ENCODE assay signal across 17 cellular contexts in genomic region chr11:36402568-36403181, GRCh38.
"Had no signal": no experiment of that assay in that cellular context is flagged by ENCODE, and none has a peak within 500 bp of the region (broad histone marks: within the 10 kb centered on the region; RNA-seq: fewer than 3 reads in every experiment).

No MANE protein-coding gene starts in this region.

- H3K27ac ChIP-seq: adrenal gland, coronary artery, epithelial cell of prostate, left lung, neural progenitor cell, ovary, SK-N-MC, tibial nerve, WERI-Rb-1 had no signal

- H3K27me3 ChIP-seq: adrenal gland, left lung, neural progenitor cell, ovary, tibial nerve had no signal

- H3K36me3 ChIP-seq: adrenal gland, neural progenitor cell, ovary, WERI-Rb-1 had no signal

- H3K27ac Mint-ChIP-seq: activated CD4-positive, alpha-beta memory T cell treated with anti-CD3 and anti-CD28 coated beads, Interleukin-2, amount 10 ng/mL, durations not matched to agents 7 days and 5 days; activated naive CD4-positive, alpha-beta T cell treated with anti-CD3 and anti-CD28 coated beads, Interleukin-2, amount 50 U/mL, for 24 hours; neural progenitor cell had no signal

- H3K4me1 ChIP-seq: adrenal gland, neural progenitor cell had no signal

- H3K27me3 Mint-ChIP-seq: activated CD4-positive, alpha-beta memory T cell treated with anti-CD3 and anti-CD28 coated beads, Interleukin-2, amount 10 ng/mL, durations not matched to agents 7 days and 5 days; activated naive CD4-positive, alpha-beta T cell treated with anti-CD3 and anti-CD28 coated beads, Interleukin-2, amount 50 U/mL, for 24 hours had no signal

- DNase-seq: activated CD4-positive, alpha-beta memory T cell treated with anti-CD3 and anti-CD28 coated beads, Interleukin-2, amount 10 ng/mL, durations not matched to agents 7 days and 5 days; activated effector memory CD4-positive, alpha-beta T cell treated with anti-CD3 and anti-CD28 coated beads, Interleukin-2, amount 50 U/mL, for 16 hours; activated T-cell treated with anti-CD3 and anti-CD28 coated beads, Interleukin-2, amount 50 U/mL, for 4 hours; adrenal gland; effector CD4-positive, alpha-beta T cell; islet precursor cell; left lung; mesendoderm; ovary; stimulated activated CD4-positive, alpha-beta T cell treated with anti-CD3 and anti-CD28 coated beads, Interleukin-1b, Interleukin-23, amount 100 ng/mL, for 48 hours; WERI-Rb-1 had no signal

- H3K9ac ChIP-seq: neural progenitor cell had no signal

- ATAC-seq: activated T-cell treated with anti-CD3 and anti-CD28 coated beads, Interleukin-2, amount 50 U/mL, for 4 hours; left lung had no signal

- H3K36me3 Mint-ChIP-seq: activated naive CD4-positive, alpha-beta T cell treated with anti-CD3 and anti-CD28 coated beads, Interleukin-2, amount 50 U/mL, for 24 hours had no signal

- H3K4me3 Mint-ChIP-seq: activated CD4-positive, alpha-beta memory T cell treated with anti-CD3 and anti-CD28 coated beads, Interleukin-2, amount 10 ng/mL, durations not matched to agents 7 days and 5 days; activated naive CD4-positive, alpha-beta T cell treated with anti-CD3 and anti-CD28 coated beads, Interleukin-2, amount 50 U/mL, for 24 hours; activated T-cell treated with anti-CD3 and anti-CD28 coated beads, Interleukin-2, amount 50 U/mL, for 4 hours; neural progenitor cell had no signal

- H3K9me3 Mint-ChIP-seq: activated CD4-positive, alpha-beta memory T cell treated with anti-CD3 and anti-CD28 coated beads, Interleukin-2, amount 10 ng/mL, durations not matched to agents 7 days and 5 days; activated naive CD4-positive, alpha-beta T cell treated with anti-CD3 and anti-CD28 coated beads, Interleukin-2, amount 50 U/mL, for 24 hours; activated T-cell treated with anti-CD3 and anti-CD28 coated beads, Interleukin-2, amount 50 U/mL, for 4 hours; neural progenitor cell had no signal

- H3K4me3 ChIP-seq: adrenal gland, coronary artery, left lung, neural progenitor cell, ovary, SK-N-MC, tibial nerve had no signal

- H3K9me3 ChIP-seq: adrenal gland, left lung, ovary, tibial nerve had no signal
